25 cellular contexts compared by ENCODE assay signal in genomic region chr4:142141201-142141600, GRCh38.
A peak's percentile ranks its signal among the peaks of the same experiment; 100 is the strongest.
DNase-seq lines count a peak whose midpoint lies in the region; ATAC-seq, FAIRE-seq and TF ChIP-seq lines count a peak whose summit lies in the region.
"Had no signal": no experiment of that assay in that cellular context is flagged by ENCODE, and none has a peak within 500 bp of the region (broad histone marks: within the 10 kb centered on the region; RNA-seq: fewer than 3 reads in every experiment).

No MANE protein-coding gene starts in this region.

- no peak overlapping the region for H2AFZ ChIP-seq in HepG2 (ENCODE audit: low read length)

- in situ Hi-C loops in HepG2 (cut with HindIII; ENCODE audit: extremely low pct_ligation_motif_present, low pct_unique_long_range_greater_than_20kb), result no loop called here

- H4K20me1 ChIP-seq in HepG2 (ENCODE audit: insufficient read depth, low read length), result no peaks in the 10 kb centered on the region

- H3K4me3 ChIP-seq in HepG2 (replicated peaks in 1 of 3; ENCODE audit: insufficient read depth in 1 of 3, low read depth in 2 of 3, low read length in 3 of 3), result no peak overlapping the region
- H3K4me3 ChIP-seq in right lobe of liver, result no peak overlapping the region
- no peak overlapping the region for H3K4me3 ChIP-seq in fibroblast of villous mesenchyme (ENCODE audit: low read depth, low read length)
- H3K4me3 ChIP-seq: SJSA1 had no signal

- TF ChIP-seq POLR2A in HepG2 (IDR thresholded peaks at IDR 0.05; ENCODE audit: insufficient read depth in 1 of 2, low read depth in 2 of 2, low read length in 2 of 2), result no peak
- TF ChIP-seq POLR2A in right lobe of liver (IDR thresholded peaks at IDR 0.05), result no peak

- H3K79me2 ChIP-seq in HepG2 (ENCODE audit: insufficient read depth, low read length), result no peaks in the 10 kb centered on the region

- H3K27me3 ChIP-seq in HepG2 (ENCODE audit: control insufficient read depth in 1 of 2, insufficient read depth in 2 of 2, low read length in 2 of 2), result no peaks in the 10 kb centered on the region
- no peaks in the 10 kb centered on the region for H3K27me3 ChIP-seq in right lobe of liver
- H3K27me3 ChIP-seq: BE2C, SJSA1 had no signal

- BruUV-seq in HepG2 (replicated peaks; lab: Mats Ljungman, UMichigan), result no TSS peak

- H3K4me1 ChIP-seq in HepG2 (ENCODE audit: insufficient read depth, low read length) (no peaks in the 10 kb centered on the region), right lobe of liver (no peaks in the 10 kb centered on the region)
- H3K4me1 ChIP-seq: BE2C, SJSA1 had no signal

- intact Hi-C loops in HepG2 (cut with micrococcal nuclease; ENCODE audit: unreplicated experiment) (no loop called here), right lobe of liver (cut with DNase I) (no loop called here)

- H3K9me3 Mint-ChIP-seq in T-cell, result peaks cover 0 to 6% (median 1%) of the 10 kb centered on the region in 3 donors

- H3K27ac ChIP-seq in HepG2 (ENCODE audit: extremely low read length, insufficient read depth, low read length), result no peak overlapping the region
- no peak overlapping the region for H3K27ac ChIP-seq in right lobe of liver
- H3K27ac ChIP-seq: SJSA1 had no signal

- ATAC-seq in HepG2 (no peak), right lobe of liver (no peak), T-cell (replicated peaks in 1 of 4) (no peak), HG02610 (IDR thresholded peaks at IDR 0.05; ENCODE audit: unreplicated experiment) (no peak)
- ATAC-seq: PC-3 had no signal

- peak overlapping the region; percentile 49 to 66 for H3K27ac Mint-ChIP-seq in T-cell
- H3K27ac Mint-ChIP-seq: CD14-positive monocyte had no signal

- POLR2A ChIA-PET in HepG2 (lab: Yijun Ruan, JAX) (no interaction called here), T-cell (lab: Charles Lee) (no interaction called here)

- H3K36me3 Mint-ChIP-seq in T-cell, result peaks cover 49% of the 10 kb centered on the region
- H3K36me3 Mint-ChIP-seq: CD14-positive monocyte had no signal

- H3K4me3 Mint-ChIP-seq in T-cell, result no peak overlapping the region
- H3K4me3 Mint-ChIP-seq: CD14-positive monocyte had no signal

- peaks cover 27 to 40% (median 29%) of the 10 kb centered on the region in 3 donors for H3K4me1 Mint-ChIP-seq in T-cell
- H3K4me1 Mint-ChIP-seq: CD14-positive monocyte had no signal

- no peaks in the 10 kb centered on the region for H3K27me3 Mint-ChIP-seq in T-cell

- no peak for DNase-seq in HepG2 (ENCODE audit: low spot score)
- DNase-seq in right lobe of liver, result no peak
- no peak for DNase-seq in T-cell
- DNase-seq in fibroblast of villous mesenchyme (ENCODE audit: low read depth), result peak; percentile 48
- no peak for DNase-seq in NCI-H2227 treated with DMSO at 0.1 percent for 48 hours (lab: John Stamatoyannopoulos, UW)
- no peak for DNase-seq in NCI-H526 treated with DMSO at 0.1 percent for 48 hours (lab: John Stamatoyannopoulos, UW)
- DNase-seq: ACHN; BE2C; KBM-7; MV-4-11; NCI-H1105; NCI-H1436 treated with DMSO at 0.1 percent for 48 hours; NCI-H187 treated with DMSO at 0.1 percent for 48 hours; NCI-H2107; NCI-H446; NCI-H524 treated with DMSO at 0.1 percent for 48 hours; NCI-H82; NK-92 treated with Interleukin-12 subunit alpha and Interleukin-12 subunit beta, amount 100 ng/mL, for 24 hours; PC-3 had no signal

- FAIRE-seq in HepG2 (lab: Jason Lieb, UNC), result no peak
- FAIRE-seq: D721Med, GM18507, H54 had no signal

- no peak for TF ChIP-seq EP300 in HepG2 (IDR thresholded peaks at IDR 0.05; ENCODE audit: low read depth in 2 of 2, low read length in 2 of 2)
- TF ChIP-seq EP300 in HepG2 (CRISPR knock-in tag; IDR thresholded peaks at IDR 0.05; ENCODE audit: borderline replicate concordance), result no peak

- CTCF ChIA-PET in HepG2 (lab: Yijun Ruan, JAX; ENCODE audit: low intra/inter-chr PET ratio, low total read pairs) (no interaction called here), T-cell (lab: Charles Lee) (interaction anchor here in 1 of 2 donors (0.6 to 1.2 kb wide), 2 partner anchors 9 to 815 kb away, joined by 3 to 4 read pairs; no protein-coding TSS in a partner anchor)

- no peak overlapping the region for H3K9ac ChIP-seq in HepG2 (ENCODE audit: insufficient read depth, low read depth, low read length)

- TF ChIP-seq CTCF in HepG2 (CRISPR knock-in tag; IDR thresholded peaks at IDR 0.05) (no peak), right lobe of liver (IDR thresholded peaks at IDR 0.05) (no peak), fibroblast of villous mesenchyme (IDR thresholded peaks at IDR 0.05; ENCODE audit: insufficient read depth, low read depth, low read length) (no peak)

- H3K9me3 ChIP-seq in HepG2 (ENCODE audit: low read length) (no peaks in the 10 kb centered on the region), right lobe of liver (no peaks in the 10 kb centered on the region)
- H3K9me3 ChIP-seq: BE2C, SJSA1 had no signal

- H3K36me3 ChIP-seq in HepG2 (replicated peaks in 1 of 2; ENCODE audit: control insufficient read depth in 1 of 2, insufficient read depth in 2 of 2, low read length in 2 of 2) (no peaks in the 10 kb centered on the region), right lobe of liver (no peaks in the 10 kb centered on the region)
- H3K36me3 ChIP-seq: BE2C, SJSA1 had no signal

- TF ChIP-seq RAD21 in HepG2 (CRISPR knock-in tag; IDR thresholded peaks at IDR 0.05), result no peak

- no peak overlapping the region for H3K4me2 ChIP-seq in HepG2 (ENCODE audit: low read depth, low read length)

- 0% methylated on average over 2 of the region's 2 CpGs for WGBS in HepG2 (ENCODE audit: low lambda C conversion rate)
- WGBS in right lobe of liver (ENCODE audit: insufficient coverage, low coverage, low lambda C conversion rate, missing lambda C conversion rate), result 47% methylated on average over 2 of the region's 2 CpGs

TF ChIP-seq in HepG2, 621 proteins besides CTCF, POLR2A, EP300 and RAD21:
- TF ChIP-seq KLF13 (CRISPR knock-in tag; IDR thresholded peaks at IDR 0.05) (no peak), MAFF (IDR thresholded peaks at IDR 0.05; ENCODE audit: low read depth, low read length) (peak; percentile 39), MAFK (conservative IDR thresholded peaks at IDR 0.05 in 1 of 2, IDR thresholded peaks at IDR 0.05 in 1 of 2; ENCODE audit: low read length in 2 of 2) (peak; percentile 43 to 68)
- TF ChIP-seq, protein P1, sequence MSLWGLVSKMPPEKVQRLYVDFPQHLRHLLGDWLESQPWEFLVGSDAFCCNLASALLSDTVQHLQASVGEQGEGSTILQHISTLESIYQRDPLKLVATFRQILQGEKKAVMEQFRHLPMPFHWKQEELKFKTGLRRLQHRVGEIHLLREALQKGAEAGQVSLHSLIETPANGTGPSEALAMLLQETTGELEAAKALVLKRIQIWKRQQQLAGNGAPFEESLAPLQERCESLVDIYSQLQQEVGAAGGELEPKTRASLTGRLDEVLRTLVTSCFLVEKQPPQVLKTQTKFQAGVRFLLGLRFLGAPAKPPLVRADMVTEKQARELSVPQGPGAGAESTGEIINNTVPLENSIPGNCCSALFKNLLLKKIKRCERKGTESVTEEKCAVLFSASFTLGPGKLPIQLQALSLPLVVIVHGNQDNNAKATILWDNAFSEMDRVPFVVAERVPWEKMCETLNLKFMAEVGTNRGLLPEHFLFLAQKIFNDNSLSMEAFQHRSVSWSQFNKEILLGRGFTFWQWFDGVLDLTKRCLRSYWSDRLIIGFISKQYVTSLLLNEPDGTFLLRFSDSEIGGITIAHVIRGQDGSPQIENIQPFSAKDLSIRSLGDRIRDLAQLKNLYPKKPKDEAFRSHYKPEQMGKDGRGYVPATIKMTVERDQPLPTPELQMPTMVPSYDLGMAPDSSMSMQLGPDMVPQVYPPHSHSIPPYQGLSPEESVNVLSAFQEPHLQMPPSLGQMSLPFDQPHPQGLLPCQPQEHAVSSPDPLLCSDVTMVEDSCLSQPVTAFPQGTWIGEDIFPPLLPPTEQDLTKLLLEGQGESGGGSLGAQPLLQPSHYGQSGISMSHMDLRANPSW (CRISPR knock-in tag; IDR thresholded peaks at IDR 0.05; ENCODE audit: borderline replicate concordance), result no peak
